In the genomic region with DNA sequence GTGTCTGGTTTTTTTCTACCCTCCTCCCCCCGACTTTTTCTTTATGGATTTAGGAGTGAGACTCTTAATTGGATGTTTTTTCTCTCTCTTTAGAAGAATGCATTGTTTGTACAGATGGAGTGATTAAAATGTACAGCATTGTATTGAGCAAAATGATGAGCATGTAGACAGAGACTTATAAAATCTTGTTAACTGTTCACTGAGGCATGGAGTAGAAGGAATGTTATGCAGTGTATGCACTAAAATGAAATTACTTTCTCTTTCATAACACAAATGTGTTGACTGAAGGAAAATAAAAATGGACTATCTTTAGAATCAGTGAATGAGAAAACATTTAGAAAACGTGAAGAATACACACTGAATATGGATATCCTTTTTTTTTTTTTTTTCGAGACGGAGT, we compare ENCODE assay signal across 12 cellular contexts.
DNase-seq lines count a peak whose midpoint lies in the region; ATAC-seq lines count a peak whose summit lies in the region.
"Had no signal": no experiment of that assay in that cellular context is flagged by ENCODE, and none has a peak within 500 bp of the region (broad histone marks: within the 10 kb centered on the region; RNA-seq: fewer than 3 reads in every experiment).

No MANE protein-coding gene starts in this region.

- peak; percentile 62 for ATAC-seq in GM18511 (IDR thresholded peaks at IDR 0.05; ENCODE audit: unreplicated experiment)
- peak; percentile 30 for ATAC-seq in GM21576 (IDR thresholded peaks at IDR 0.05; ENCODE audit: unreplicated experiment)
- ATAC-seq in HG03442 (IDR thresholded peaks at IDR 0.05; ENCODE audit: unreplicated experiment): peak; percentile 31
- ATAC-seq: upper lobe of right lung had no signal

- DNase-seq in iris pigment epithelial cell (ENCODE audit: low read depth) (peak; percentile 15), NCI-H1048 (lab: John Stamatoyannopoulos, UW) (no peak), posterior cingulate gyrus (no peak)
- no peak for DNase-seq in stimulated activated CD4-positive, alpha-beta T cell treated with anti-CD3 and anti-CD28 coated beads, Interleukin-12 subunit alpha, Interleukin-12 subunit beta, amount 100 ng/mL, for 4 hours
- DNase-seq in activated CD4-positive, alpha-beta T cell treated with anti-CD3 and anti-CD28 coated beads, Interleukin-2, amount 50 U/mL, for 4 hours: no peak
- DNase-seq: activated CD4-positive, alpha-beta T cell treated with anti-CD3 and anti-CD28 coated beads for 48 hours; activated naive CD4-positive, alpha-beta T cell; glutamatergic neuron; upper lobe of right lung had no signal

- intact Hi-C loops in posterior cingulate gyrus (cut with DNase I): no loop called here
